Comparison of ENCODE assay signal across 9 cellular contexts in genomic region chr4:24470681-24471622, GRCh38.
DNase-seq lines count a peak whose midpoint lies in the region; ATAC-seq, FAIRE-seq and TF ChIP-seq lines count a peak whose summit lies in the region.
"Had no signal": no experiment of that assay in that cellular context is flagged by ENCODE, and none has a peak within 500 bp of the region (broad histone marks: within the 10 kb centered on the region; RNA-seq: fewer than 3 reads in every experiment).

No MANE protein-coding gene starts in this region.

- H3K27ac Mint-ChIP-seq in neural crest cell (ENCODE audit: unreplicated experiment), result peak overlapping the region; percentile 82

- peak overlapping the region; percentile 49 for H3K9ac ChIP-seq in ES-I3 (ENCODE audit: low read depth, low read length)

- TF ChIP-seq CTCF in fibroblast of the aortic adventitia (IDR thresholded peaks at IDR 0.05; ENCODE audit: insufficient read depth, low read length), result peak; percentile 13
- TF ChIP-seq CTCF in neural crest cell (conservative IDR thresholded peaks at IDR 0.05), result peak; percentile 9
- no peak for TF ChIP-seq CTCF in D721Med (IDR thresholded peaks at IDR 0.05; ENCODE audit: insufficient read depth, missing control alignments)

- peak; percentile 27 to 42 for DNase-seq in Kasumi-1 (lab: John Stamatoyannopoulos, UW)
- peak; percentile 20 for DNase-seq in activated T-cell treated with anti-CD3 and anti-CD28 coated beads, Interleukin-2, amount 50 U/mL, for 4 hours
- peak; percentile 36 for DNase-seq in fibroblast of the aortic adventitia (ENCODE audit: low read depth)
- peak; percentile 34 for DNase-seq in neural crest cell (ENCODE audit: low read depth, low spot score)
- DNase-seq in aorta, result peak; percentile 52 to 81
- DNase-seq in D721Med (ENCODE audit: insufficient read length, low spot score), result no peak

- ATAC-seq in activated T-cell treated with anti-CD3 and anti-CD28 coated beads, Interleukin-2, amount 50 U/mL, for 4 hours, result peak; percentile 23 to 27
- ATAC-seq in aorta (ENCODE audit: low FRiP score) (peak; percentile 15), GM18858 (IDR thresholded peaks at IDR 0.05; ENCODE audit: unreplicated experiment) (no peak)

- H3K4me1 ChIP-seq in ES-I3 (ENCODE audit: insufficient read depth, low read length), result peaks cover 34% of the 10 kb centered on the region
- no peaks in the 10 kb centered on the region for H3K4me1 ChIP-seq in aorta (ENCODE audit: control insufficient read depth in 1 of 2, insufficient read depth in 2 of 2, low read length in 2 of 2)

- H3K4me3 ChIP-seq in fibroblast of the aortic adventitia (ENCODE audit: low read depth, low read length) (peak overlapping the region; percentile 73), aorta (ENCODE audit: low read length in 2 of 2) (peak overlapping the region; percentile 34 to 81)

- H3K27me3 Mint-ChIP-seq in activated T-cell treated with anti-CD3 and anti-CD28 coated beads, Interleukin-2, amount 50 U/mL, for 4 hours (ENCODE audit: low read depth), result peaks cover 58% of the 10 kb centered on the region
- peaks cover 75% of the 10 kb centered on the region for H3K27me3 Mint-ChIP-seq in neural crest cell (ENCODE audit: low read depth)

- no peaks in the 10 kb centered on the region for H3K36me3 Mint-ChIP-seq in activated T-cell treated with anti-CD3 and anti-CD28 coated beads, Interleukin-2, amount 50 U/mL, for 4 hours (ENCODE audit: insufficient read depth)
- H3K36me3 Mint-ChIP-seq in neural crest cell (ENCODE audit: low read depth), result no peaks in the 10 kb centered on the region

- H3K9me3 ChIP-seq in ES-I3 (ENCODE audit: control insufficient read depth, insufficient read depth, low read length) (no peaks in the 10 kb centered on the region), aorta (ENCODE audit: control insufficient read depth, low read length) (no peaks in the 10 kb centered on the region)

- H3K4me3 Mint-ChIP-seq in activated T-cell treated with anti-CD3 and anti-CD28 coated beads, Interleukin-2, amount 50 U/mL, for 4 hours, result peak overlapping the region; percentile 87
- peak overlapping the region; percentile 97 for H3K4me3 Mint-ChIP-seq in neural crest cell

- intact Hi-C loops in aorta (cut with DNase I), result no loop called here

- H3K4me1 Mint-ChIP-seq in activated T-cell treated with anti-CD3 and anti-CD28 coated beads, Interleukin-2, amount 50 U/mL, for 4 hours (ENCODE audit: low read depth), result peaks cover 31% of the 10 kb centered on the region
- peaks cover 33% of the 10 kb centered on the region for H3K4me1 Mint-ChIP-seq in neural crest cell

- FAIRE-seq in D721Med (lab: Jason Lieb, UNC), result no peak

- no peak overlapping the region for H3K27ac ChIP-seq in aorta (ENCODE audit: low read depth in 1 of 2, low read length in 2 of 2)
- H3K27ac ChIP-seq: VCaP had no signal

- H3K9me3 Mint-ChIP-seq in activated T-cell treated with anti-CD3 and anti-CD28 coated beads, Interleukin-2, amount 50 U/mL, for 4 hours, result no peaks in the 10 kb centered on the region
- H3K9me3 Mint-ChIP-seq in neural crest cell, result no peaks in the 10 kb centered on the region

- 1% methylated on average over 83 to 90 of the region's 90 CpGs for WGBS in aorta, 2 donors

- H3K27me3 ChIP-seq in aorta (ENCODE audit: control insufficient read depth in 1 of 2, insufficient read depth in 2 of 2, low read length in 1 of 2), result no peaks in the 10 kb centered on the region

- no peaks in the 10 kb centered on the region for H3K36me3 ChIP-seq in ES-I3 (ENCODE audit: insufficient read depth, low read length)
- no peaks in the 10 kb centered on the region for H3K36me3 ChIP-seq in aorta (ENCODE audit: control insufficient read depth in 1 of 2, insufficient read depth in 2 of 2, low read length in 1 of 2)
